Comparison of ENCODE assay signal across 1 cellular context in the genomic region with DNA sequence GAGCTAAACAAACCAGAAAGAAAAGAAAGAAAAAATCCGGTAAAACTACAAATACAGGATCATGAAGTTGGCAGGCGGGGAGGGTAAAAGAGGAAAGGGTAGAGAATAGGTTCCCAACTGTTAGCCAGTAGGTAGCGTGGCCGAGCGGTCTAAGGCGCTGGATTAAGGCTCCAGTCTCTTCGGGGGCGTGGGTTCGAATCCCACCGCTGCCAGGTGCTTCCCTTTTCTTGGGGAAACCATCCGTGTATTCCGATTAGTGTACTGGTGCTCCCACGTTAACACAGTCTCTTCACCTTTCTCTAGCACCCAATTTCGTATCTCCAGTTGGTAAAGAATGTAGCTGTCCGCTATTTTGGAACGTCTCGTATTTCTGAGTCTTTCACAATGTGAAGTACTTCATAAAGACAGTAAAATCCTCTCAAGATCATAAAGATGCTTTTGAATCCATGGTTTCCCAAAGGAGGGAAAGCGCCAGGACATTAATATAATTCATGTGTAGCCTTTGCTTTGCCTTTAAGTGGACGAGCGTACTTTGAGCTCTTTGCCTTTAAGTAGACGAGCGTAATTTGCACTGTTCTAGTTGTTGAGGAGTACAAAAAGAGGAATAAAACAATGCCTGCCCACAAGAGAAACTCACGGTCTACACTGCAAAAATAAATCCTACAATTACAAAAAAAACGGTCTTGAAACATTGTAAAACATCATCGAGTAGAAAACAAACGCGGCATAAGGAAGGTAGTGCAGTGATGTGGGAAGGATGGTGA.
A peak's percentile ranks its signal among the peaks of the same experiment; 100 is the strongest.
TF ChIP-seq lines count a peak whose summit lies in the region.

No MANE protein-coding gene starts in this region.

TF ChIP-seq in HepG2, 621 proteins besides CTCF, POLR2A, EP300 and RAD21 (continued from another document and continues in another):
- peak; percentile 5; the same call in 1 of the 2 replicates for TF ChIP-seq SRF (IDR thresholded peaks at IDR 0.05; ENCODE audit: low read depth, low read length)
- no peak; the same call in 1 of the 2 replicates for TF ChIP-seq KMT2A (CRISPR knock-in tag; IDR thresholded peaks at IDR 0.05)
- TF ChIP-seq KLF6 (CRISPR knock-in tag; IDR thresholded peaks at IDR 0.05) = peak; percentile 64; the same call in 1 of the 2 replicates
- TF ChIP-seq RFX3 (CRISPR knock-in tag; IDR thresholded peaks at IDR 0.05) = no peak; the same call in 1 of the 2 replicates
- TF ChIP-seq ZNF34 (CRISPR knock-in tag; IDR thresholded peaks at IDR 0.05; ENCODE audit: borderline replicate concordance) = peak; percentile 69; the same call in 1 of the 2 replicates
- TF ChIP-seq, protein P1, sequence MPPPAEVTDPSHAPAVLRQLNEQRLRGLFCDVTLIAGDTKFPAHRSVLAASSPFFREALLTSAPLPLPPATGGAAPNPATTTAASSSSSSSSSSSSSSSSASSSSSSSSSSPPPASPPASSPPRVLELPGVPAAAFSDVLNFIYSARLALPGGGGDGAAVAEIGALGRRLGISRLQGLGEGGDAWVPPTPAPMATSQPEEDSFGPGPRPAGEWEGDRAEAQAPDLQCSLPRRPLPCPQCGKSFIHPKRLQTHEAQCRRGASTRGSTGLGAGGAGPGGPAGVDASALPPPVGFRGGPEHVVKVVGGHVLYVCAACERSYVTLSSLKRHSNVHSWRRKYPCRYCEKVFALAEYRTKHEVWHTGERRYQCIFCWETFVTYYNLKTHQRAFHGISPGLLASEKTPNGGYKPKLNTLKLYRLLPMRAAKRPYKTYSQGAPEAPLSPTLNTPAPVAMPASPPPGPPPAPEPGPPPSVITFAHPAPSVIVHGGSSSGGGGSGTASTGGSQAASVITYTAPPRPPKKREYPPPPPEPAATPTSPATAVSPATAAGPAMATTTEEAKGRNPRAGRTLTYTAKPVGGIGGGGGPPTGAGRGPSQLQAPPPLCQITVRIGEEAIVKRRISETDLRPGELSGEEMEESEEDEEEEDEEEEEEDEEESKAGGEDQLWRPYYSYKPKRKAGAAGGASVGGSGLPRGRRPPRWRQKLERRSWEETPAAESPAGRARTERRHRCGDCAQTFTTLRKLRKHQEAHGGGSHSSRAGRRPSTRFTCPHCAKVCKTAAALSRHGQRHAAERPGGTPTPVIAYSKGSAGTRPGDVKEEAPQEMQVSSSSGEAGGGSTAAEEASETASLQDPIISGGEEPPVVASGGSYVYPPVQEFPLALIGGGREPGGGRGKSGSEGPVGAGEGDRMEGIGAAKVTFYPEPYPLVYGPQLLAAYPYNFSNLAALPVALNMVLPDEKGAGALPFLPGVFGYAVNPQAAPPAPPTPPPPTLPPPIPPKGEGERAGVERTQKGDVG (CRISPR knock-in tag; IDR thresholded peaks at IDR 0.05; ENCODE audit: borderline replicate concordance) = no peak
- no peak for TF ChIP-seq ZNF572 (CRISPR knock-in tag; IDR thresholded peaks at IDR 0.05)
- TF ChIP-seq, protein P2, sequence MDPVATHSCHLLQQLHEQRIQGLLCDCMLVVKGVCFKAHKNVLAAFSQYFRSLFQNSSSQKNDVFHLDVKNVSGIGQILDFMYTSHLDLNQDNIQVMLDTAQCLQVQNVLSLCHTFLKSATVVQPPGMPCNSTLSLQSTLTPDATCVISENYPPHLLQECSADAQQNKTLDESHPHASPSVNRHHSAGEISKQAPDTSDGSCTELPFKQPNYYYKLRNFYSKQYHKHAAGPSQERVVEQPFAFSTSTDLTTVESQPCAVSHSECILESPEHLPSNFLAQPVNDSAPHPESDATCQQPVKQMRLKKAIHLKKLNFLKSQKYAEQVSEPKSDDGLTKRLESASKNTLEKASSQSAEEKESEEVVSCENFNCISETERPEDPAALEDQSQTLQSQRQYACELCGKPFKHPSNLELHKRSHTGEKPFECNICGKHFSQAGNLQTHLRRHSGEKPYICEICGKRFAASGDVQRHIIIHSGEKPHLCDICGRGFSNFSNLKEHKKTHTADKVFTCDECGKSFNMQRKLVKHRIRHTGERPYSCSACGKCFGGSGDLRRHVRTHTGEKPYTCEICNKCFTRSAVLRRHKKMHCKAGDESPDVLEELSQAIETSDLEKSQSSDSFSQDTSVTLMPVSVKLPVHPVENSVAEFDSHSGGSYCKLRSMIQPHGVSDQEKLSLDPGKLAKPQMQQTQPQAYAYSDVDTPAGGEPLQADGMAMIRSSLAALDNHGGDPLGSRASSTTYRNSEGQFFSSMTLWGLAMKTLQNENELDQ (CRISPR knock-in tag; IDR thresholded peaks at IDR 0.05; ENCODE audit: borderline replicate concordance) = no peak; the same call in 1 of the 2 replicates
- TF ChIP-seq, protein P3, sequence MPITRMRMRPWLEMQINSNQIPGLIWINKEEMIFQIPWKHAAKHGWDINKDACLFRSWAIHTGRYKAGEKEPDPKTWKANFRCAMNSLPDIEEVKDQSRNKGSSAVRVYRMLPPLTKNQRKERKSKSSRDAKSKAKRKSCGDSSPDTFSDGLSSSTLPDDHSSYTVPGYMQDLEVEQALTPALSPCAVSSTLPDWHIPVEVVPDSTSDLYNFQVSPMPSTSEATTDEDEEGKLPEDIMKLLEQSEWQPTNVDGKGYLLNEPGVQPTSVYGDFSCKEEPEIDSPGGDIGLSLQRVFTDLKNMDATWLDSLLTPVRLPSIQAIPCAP (CRISPR knock-in tag; IDR thresholded peaks at IDR 0.05; ENCODE audit: low read depth) = no peak
- TF ChIP-seq ZNF329 (CRISPR knock-in tag; IDR thresholded peaks at IDR 0.05; ENCODE audit: low read depth) = no peak
- TF ChIP-seq, protein P4, sequence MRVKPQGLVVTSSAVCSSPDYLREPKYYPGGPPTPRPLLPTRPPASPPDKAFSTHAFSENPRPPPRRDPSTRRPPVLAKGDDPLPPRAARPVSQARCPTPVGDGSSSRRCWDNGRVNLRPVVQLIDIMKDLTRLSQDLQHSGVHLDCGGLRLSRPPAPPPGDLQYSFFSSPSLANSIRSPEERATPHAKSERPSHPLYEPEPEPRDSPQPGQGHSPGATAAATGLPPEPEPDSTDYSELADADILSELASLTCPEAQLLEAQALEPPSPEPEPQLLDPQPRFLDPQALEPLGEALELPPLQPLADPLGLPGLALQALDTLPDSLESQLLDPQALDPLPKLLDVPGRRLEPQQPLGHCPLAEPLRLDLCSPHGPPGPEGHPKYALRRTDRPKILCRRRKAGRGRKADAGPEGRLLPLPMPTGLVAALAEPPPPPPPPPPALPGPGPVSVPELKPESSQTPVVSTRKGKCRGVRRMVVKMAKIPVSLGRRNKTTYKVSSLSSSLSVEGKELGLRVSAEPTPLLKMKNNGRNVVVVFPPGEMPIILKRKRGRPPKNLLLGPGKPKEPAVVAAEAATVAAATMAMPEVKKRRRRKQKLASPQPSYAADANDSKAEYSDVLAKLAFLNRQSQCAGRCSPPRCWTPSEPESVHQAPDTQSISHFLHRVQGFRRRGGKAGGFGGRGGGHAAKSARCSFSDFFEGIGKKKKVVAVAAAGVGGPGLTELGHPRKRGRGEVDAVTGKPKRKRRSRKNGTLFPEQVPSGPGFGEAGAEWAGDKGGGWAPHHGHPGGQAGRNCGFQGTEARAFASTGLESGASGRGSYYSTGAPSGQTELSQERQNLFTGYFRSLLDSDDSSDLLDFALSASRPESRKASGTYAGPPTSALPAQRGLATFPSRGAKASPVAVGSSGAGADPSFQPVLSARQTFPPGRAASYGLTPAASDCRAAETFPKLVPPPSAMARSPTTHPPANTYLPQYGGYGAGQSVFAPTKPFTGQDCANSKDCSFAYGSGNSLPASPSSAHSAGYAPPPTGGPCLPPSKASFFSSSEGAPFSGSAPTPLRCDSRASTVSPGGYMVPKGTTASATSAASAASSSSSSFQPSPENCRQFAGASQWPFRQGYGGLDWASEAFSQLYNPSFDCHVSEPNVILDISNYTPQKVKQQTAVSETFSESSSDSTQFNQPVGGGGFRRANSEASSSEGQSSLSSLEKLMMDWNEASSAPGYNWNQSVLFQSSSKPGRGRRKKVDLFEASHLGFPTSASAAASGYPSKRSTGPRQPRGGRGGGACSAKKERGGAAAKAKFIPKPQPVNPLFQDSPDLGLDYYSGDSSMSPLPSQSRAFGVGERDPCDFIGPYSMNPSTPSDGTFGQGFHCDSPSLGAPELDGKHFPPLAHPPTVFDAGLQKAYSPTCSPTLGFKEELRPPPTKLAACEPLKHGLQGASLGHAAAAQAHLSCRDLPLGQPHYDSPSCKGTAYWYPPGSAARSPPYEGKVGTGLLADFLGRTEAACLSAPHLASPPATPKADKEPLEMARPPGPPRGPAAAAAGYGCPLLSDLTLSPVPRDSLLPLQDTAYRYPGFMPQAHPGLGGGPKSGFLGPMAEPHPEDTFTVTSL (CRISPR knock-in tag; IDR thresholded peaks at IDR 0.05; ENCODE audit: borderline replicate concordance) = no peak
- no peak for TF ChIP-seq ARID2 (CRISPR knock-in tag; IDR thresholded peaks at IDR 0.05; ENCODE audit: borderline replicate concordance)
- TF ChIP-seq RARA (CRISPR knock-in tag; IDR thresholded peaks at IDR 0.05) = peak; percentile 52
- no peak for TF ChIP-seq ZNF562 (CRISPR knock-in tag; IDR thresholded peaks at IDR 0.05; ENCODE audit: borderline replicate concordance)
- no peak for TF ChIP-seq ZNF484 (CRISPR knock-in tag; IDR thresholded peaks at IDR 0.05; ENCODE audit: borderline replicate concordance, low read depth)
- no peak for TF ChIP-seq ZNF678 (CRISPR knock-in tag; IDR thresholded peaks at IDR 0.05)
- TF ChIP-seq ZNF282 (IDR thresholded peaks at IDR 0.05; ENCODE audit: partially characterized antibody) = no peak
- no peak for TF ChIP-seq SP140L (CRISPR knock-in tag; IDR thresholded peaks at IDR 0.05; ENCODE audit: borderline replicate concordance)
- no peak for TF ChIP-seq ZNF781 (CRISPR knock-in tag; IDR thresholded peaks at IDR 0.05; ENCODE audit: borderline replicate concordance, not compliant biosample characterization)
- TF ChIP-seq ZNF205 (CRISPR knock-in tag; IDR thresholded peaks at IDR 0.05) = peak; percentile 77
- TF ChIP-seq, protein P5, sequence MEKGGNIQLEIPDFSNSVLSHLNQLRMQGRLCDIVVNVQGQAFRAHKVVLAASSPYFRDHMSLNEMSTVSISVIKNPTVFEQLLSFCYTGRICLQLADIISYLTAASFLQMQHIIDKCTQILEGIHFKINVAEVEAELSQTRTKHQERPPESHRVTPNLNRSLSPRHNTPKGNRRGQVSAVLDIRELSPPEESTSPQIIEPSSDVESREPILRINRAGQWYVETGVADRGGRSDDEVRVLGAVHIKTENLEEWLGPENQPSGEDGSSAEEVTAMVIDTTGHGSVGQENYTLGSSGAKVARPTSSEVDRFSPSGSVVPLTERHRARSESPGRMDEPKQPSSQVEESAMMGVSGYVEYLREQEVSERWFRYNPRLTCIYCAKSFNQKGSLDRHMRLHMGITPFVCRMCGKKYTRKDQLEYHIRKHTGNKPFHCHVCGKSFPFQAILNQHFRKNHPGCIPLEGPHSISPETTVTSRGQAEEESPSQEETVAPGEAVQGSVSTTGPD (CRISPR knock-in tag; IDR thresholded peaks at IDR 0.05) = no peak
- TF ChIP-seq SOX13 (IDR thresholded peaks at IDR 0.05) = peak; percentile 61; the same call in 1 of the 2 replicates
- peak in 1 of 2 experiments; percentile 54; a peak in 1 of 4 replicates for TF ChIP-seq SOX13 (CRISPR knock-in tag; conservative IDR thresholded peaks at IDR 0.05 in 1 of 2, IDR thresholded peaks at IDR 0.05 in 1 of 2)
- no peak; the same call in 1 of the 2 replicates for TF ChIP-seq HMG20B (CRISPR knock-in tag; conservative IDR thresholded peaks at IDR 0.05)
- TF ChIP-seq CEBPG (CRISPR knock-in tag; IDR thresholded peaks at IDR 0.05) = no peak; the same call in none of the 2 replicates
- TF ChIP-seq KDM5A (IDR thresholded peaks at IDR 0.05; ENCODE audit: borderline replicate concordance, low read length) = no peak
- TF ChIP-seq, protein P6, sequence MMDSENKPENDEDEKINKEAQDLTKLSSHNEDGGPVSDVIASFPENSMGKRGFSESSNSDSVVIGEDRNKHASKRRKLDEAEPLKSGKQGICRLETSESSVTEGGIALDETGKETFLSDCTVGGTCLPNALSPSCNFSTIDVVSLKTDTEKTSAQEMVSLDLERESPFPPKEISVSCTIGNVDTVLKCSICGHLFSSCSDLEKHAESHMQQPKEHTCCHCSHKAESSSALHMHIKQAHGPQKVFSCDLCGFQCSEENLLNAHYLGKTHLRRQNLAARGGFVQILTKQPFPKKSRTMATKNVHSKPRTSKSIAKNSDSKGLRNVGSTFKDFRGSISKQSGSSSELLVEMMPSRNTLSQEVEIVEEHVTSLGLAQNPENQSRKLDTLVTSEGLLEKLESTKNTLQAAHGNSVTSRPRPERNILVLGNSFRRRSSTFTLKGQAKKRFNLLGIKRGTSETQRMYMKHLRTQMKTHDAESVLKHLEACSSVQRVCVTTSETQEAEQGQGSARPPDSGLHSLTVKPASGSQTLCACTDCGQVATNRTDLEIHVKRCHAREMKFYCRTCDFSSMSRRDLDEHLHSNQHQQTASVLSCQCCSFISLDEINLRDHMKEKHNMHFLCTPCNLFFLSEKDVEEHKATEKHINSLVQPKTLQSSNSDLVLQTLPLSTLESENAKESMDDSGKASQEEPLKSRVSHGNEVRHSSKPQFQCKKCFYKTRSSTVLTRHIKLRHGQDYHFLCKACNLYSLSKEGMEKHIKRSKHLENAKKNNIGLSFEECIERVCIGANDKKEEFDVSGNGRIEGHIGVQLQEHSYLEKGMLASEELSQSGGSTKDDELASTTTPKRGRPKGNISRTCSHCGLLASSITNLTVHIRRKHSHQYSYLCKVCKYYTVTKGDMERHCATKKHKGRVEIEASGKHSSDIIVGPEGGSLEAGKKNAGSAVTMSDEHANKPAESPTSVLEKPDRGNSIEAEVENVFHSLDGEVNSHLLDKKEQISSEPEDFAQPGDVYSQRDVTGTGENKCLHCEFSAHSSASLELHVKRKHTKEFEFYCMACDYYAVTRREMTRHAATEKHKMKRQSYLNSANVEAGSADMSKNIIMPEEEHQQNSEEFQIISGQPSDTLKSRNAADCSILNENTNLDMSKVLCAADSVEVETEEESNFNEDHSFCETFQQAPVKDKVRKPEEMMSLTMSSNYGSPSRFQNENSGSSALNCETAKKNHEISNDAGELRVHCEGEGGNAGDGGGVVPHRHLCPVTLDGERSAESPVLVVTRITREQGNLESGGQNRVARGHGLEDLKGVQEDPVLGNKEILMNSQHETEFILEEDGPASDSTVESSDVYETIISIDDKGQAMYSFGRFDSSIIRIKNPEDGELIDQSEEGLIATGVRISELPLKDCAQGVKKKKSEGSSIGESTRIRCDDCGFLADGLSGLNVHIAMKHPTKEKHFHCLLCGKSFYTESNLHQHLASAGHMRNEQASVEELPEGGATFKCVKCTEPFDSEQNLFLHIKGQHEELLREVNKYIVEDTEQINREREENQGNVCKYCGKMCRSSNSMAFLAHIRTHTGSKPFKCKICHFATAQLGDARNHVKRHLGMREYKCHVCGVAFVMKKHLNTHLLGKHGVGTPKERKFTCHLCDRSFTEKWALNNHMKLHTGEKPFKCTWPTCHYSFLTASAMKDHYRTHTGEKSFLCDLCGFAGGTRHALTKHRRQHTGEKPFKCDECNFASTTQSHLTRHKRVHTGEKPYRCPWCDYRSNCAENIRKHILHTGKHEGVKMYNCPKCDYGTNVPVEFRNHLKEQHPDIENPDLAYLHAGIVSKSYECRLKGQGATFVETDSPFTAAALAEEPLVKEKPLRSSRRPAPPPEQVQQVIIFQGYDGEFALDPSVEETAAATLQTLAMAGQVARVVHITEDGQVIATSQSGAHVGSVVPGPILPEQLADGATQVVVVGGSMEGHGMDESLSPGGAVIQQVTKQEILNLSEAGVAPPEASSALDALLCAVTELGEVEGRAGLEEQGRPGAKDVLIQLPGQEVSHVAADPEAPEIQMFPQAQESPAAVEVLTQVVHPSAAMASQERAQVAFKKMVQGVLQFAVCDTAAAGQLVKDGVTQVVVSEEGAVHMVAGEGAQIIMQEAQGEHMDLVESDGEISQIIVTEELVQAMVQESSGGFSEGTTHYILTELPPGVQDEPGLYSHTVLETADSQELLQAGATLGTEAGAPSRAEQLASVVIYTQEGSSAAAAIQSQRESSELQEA (CRISPR knock-in tag; IDR thresholded peaks at IDR 0.05; ENCODE audit: not compliant biosample characterization) = no peak
